In genomic region chr12:89179245-89179644, GRCh38 we compare ENCODE assay signal across 22 cellular contexts.
DNase-seq lines count a peak whose midpoint lies in the region; ATAC-seq and TF ChIP-seq lines count a peak whose summit lies in the region.
"Had no signal": no experiment of that assay in that cellular context is flagged by ENCODE, and none has a peak within 500 bp of the region (broad histone marks: within the 10 kb centered on the region; RNA-seq: fewer than 3 reads in every experiment).

No MANE protein-coding gene starts in this region.

- no peak overlapping the region for H3K9ac ChIP-seq in mesendoderm (ENCODE audit: low read length)
- H3K9ac ChIP-seq: BLaER1 had no signal

- no peak overlapping the region for H2BK15ac ChIP-seq in mesendoderm (replicated peaks; ENCODE audit: low read depth)

- no peak overlapping the region for H3K23ac ChIP-seq in mesendoderm (ENCODE audit: low read length)

- H3K27me3 ChIP-seq in mesendoderm (ENCODE audit: insufficient read depth, low read length, poor library complexity): no peaks in the 10 kb centered on the region
- H3K27me3 ChIP-seq: BLaER1, breast epithelium, testis had no signal

- no peak overlapping the region for H3K4me2 ChIP-seq in mesendoderm (ENCODE audit: low read length)
- H3K4me2 ChIP-seq: BLaER1 had no signal

- DNase-seq in stimulated activated naive CD8-positive, alpha-beta T cell treated with anti-CD3 and anti-CD28 coated beads, Interleukin-15, Interleukin-2, amounts not matched to agents 100 U/mL and 50 U/mL, for 24 hours: no peak
- DNase-seq in stimulated activated naive CD8-positive, alpha-beta T cell treated with anti-CD3 and anti-CD28 coated beads, Interleukin-15, amount 100 ng/mL, for 72 hours: no peak
- DNase-seq in left kidney (ENCODE audit: low read depth, low spot score): peak; percentile 15
- DNase-seq in mesendoderm: no peak
- no peak for DNase-seq in DMS 273 (lab: John Stamatoyannopoulos, UW; ENCODE audit: unreplicated experiment)
- no peak for DNase-seq in AML-193 (lab: John Stamatoyannopoulos, UW)
- DNase-seq: ACHN; activated CD4-positive, alpha-beta T cell treated with anti-CD3 and anti-CD28 coated beads for 1 hour; activated CD8-positive, alpha-beta memory T cell treated with anti-CD3 and anti-CD28 coated beads, Interleukin-2, amount 50 U/mL, for 48 hours; activated CD8-positive, alpha-beta T cell treated with anti-CD3 and anti-CD28 coated beads for 36 hours; NCI-H1930; NCI-H526; T-helper 17 cell; testis had no signal

- no peaks in the 10 kb centered on the region for H3K4me1 ChIP-seq in mesendoderm (ENCODE audit: control insufficient read depth, low read depth, low read length)
- H3K4me1 ChIP-seq: BLaER1, testis had no signal

- peaks cover 0 to 6% of the 10 kb centered on the region in 2 donors for H3K9me3 Mint-ChIP-seq in stimulated activated naive CD8-positive, alpha-beta T cell treated with anti-CD3 and anti-CD28 coated beads, Interleukin-15, amount 100 ng/mL, for 72 hours
- H3K9me3 Mint-ChIP-seq: activated CD8-positive, alpha-beta T cell treated with anti-CD3 and anti-CD28 coated beads for 36 hours; HFFc6; nephron; stimulated activated memory B cell treated with anti-CD40 and anti-IgM and Interleukin-4, amounts not matched to agents 10 μg/mL and 1 μg/mL and 100 μg/mL, for 72 hours had no signal

- H3K27me3 Mint-ChIP-seq in stimulated activated naive CD8-positive, alpha-beta T cell treated with anti-CD3 and anti-CD28 coated beads, Interleukin-15, amount 100 ng/mL, for 72 hours: no peaks in the 10 kb centered on the region

- no peak overlapping the region for H3K27ac Mint-ChIP-seq in stimulated activated naive CD8-positive, alpha-beta T cell treated with anti-CD3 and anti-CD28 coated beads, Interleukin-15, amount 100 ng/mL, for 72 hours
- H3K27ac Mint-ChIP-seq: activated CD8-positive, alpha-beta T cell treated with anti-CD3 and anti-CD28 coated beads for 36 hours; activated naive CD8-positive, alpha-beta T cell; HFFc6; nephron; stimulated activated memory B cell treated with anti-CD40 and anti-IgM and Interleukin-4, amounts not matched to agents 10 μg/mL and 1 μg/mL and 100 μg/mL, for 72 hours had no signal

- WGBS in mesendoderm (ENCODE audit: extremely low coverage, insufficient coverage, low lambda C conversion rate): no CpG with 5 or more reads among the region's 1 CpG

- TF ChIP-seq CTCF in VCaP (conservative IDR thresholded peaks at IDR 0.05): no peak

- H3K4ac ChIP-seq in mesendoderm (ENCODE audit: low read depth, low read length): no peak overlapping the region

- H3K36me3 ChIP-seq in mesendoderm (ENCODE audit: control insufficient read depth, insufficient read depth, low read length): no peaks in the 10 kb centered on the region
- H3K36me3 ChIP-seq: BLaER1, breast epithelium had no signal

- no peak overlapping the region for H4K8ac ChIP-seq in mesendoderm (ENCODE audit: low read depth, low read length)

- no peak overlapping the region for H2BK5ac ChIP-seq in mesendoderm (ENCODE audit: low read length)

- H4K5ac ChIP-seq in mesendoderm (ENCODE audit: low read length): no peak overlapping the region

- H3K79me2 ChIP-seq in mesendoderm (ENCODE audit: control insufficient read depth, insufficient read depth, low read length): no peaks in the 10 kb centered on the region

- H3K56ac ChIP-seq in mesendoderm (ENCODE audit: low read length): no peak overlapping the region

- H3K4me3 ChIP-seq in mesendoderm (ENCODE audit: low read length): no peak overlapping the region
- H3K4me3 ChIP-seq: BLaER1, breast epithelium, SK-N-MC, testis had no signal

- H3K4me1 Mint-ChIP-seq in stimulated activated naive CD8-positive, alpha-beta T cell treated with anti-CD3 and anti-CD28 coated beads, Interleukin-15, amount 100 ng/mL, for 72 hours: peaks cover 31% of the 10 kb centered on the region
- H3K4me1 Mint-ChIP-seq: nephron; stimulated activated memory B cell treated with anti-CD40 and anti-IgM and Interleukin-4, amounts not matched to agents 10 μg/mL and 1 μg/mL and 100 μg/mL, for 72 hours had no signal

- H3K18ac ChIP-seq in mesendoderm (ENCODE audit: low read length): no peak overlapping the region

- peak; percentile 39 for ATAC-seq in stimulated activated naive CD8-positive, alpha-beta T cell treated with anti-CD3 and anti-CD28 coated beads, Interleukin-15, Interleukin-2, amounts not matched to agents 100 U/mL and 50 U/mL, for 24 hours
- no peak for ATAC-seq in stimulated activated naive CD8-positive, alpha-beta T cell treated with anti-CD3 and anti-CD28 coated beads, Interleukin-15, amount 100 ng/mL, for 72 hours
- ATAC-seq: activated CD8-positive, alpha-beta T cell treated with anti-CD3 and anti-CD28 coated beads for 36 hours; stimulated activated memory B cell treated with anti-CD40 and anti-IgM and Interleukin-4, amounts not matched to agents 10 μg/mL and 1 μg/mL and 100 μg/mL, for 72 hours; T-helper 17 cell had no signal

- H3K27ac ChIP-seq in VCaP (peak overlapping the region; percentile 5; the same call in 1 of the 2 replicates), mesendoderm (ENCODE audit: low read depth, low read length) (no peak overlapping the region)
- H3K27ac ChIP-seq: BLaER1, breast epithelium, SK-N-MC, testis had no signal

- no peaks in the 10 kb centered on the region for H3K79me1 ChIP-seq in mesendoderm (ENCODE audit: low read length)

- H3K4me3 Mint-ChIP-seq in stimulated activated naive CD8-positive, alpha-beta T cell treated with anti-CD3 and anti-CD28 coated beads, Interleukin-15, amount 100 ng/mL, for 72 hours: no peak overlapping the region
- H3K4me3 Mint-ChIP-seq: activated CD8-positive, alpha-beta T cell treated with anti-CD3 and anti-CD28 coated beads for 36 hours; activated naive CD8-positive, alpha-beta T cell; HFFc6; nephron; stimulated activated memory B cell treated with anti-CD40 and anti-IgM and Interleukin-4, amounts not matched to agents 10 μg/mL and 1 μg/mL and 100 μg/mL, for 72 hours; T-helper 17 cell had no signal

- no peak overlapping the region for H2AK5ac ChIP-seq in mesendoderm (ENCODE audit: low read length)

- H2BK120ac ChIP-seq in mesendoderm (ENCODE audit: low read depth, low read length): no peak overlapping the region
